ENCODE assay signal across 10 cellular contexts in the genomic region with DNA sequence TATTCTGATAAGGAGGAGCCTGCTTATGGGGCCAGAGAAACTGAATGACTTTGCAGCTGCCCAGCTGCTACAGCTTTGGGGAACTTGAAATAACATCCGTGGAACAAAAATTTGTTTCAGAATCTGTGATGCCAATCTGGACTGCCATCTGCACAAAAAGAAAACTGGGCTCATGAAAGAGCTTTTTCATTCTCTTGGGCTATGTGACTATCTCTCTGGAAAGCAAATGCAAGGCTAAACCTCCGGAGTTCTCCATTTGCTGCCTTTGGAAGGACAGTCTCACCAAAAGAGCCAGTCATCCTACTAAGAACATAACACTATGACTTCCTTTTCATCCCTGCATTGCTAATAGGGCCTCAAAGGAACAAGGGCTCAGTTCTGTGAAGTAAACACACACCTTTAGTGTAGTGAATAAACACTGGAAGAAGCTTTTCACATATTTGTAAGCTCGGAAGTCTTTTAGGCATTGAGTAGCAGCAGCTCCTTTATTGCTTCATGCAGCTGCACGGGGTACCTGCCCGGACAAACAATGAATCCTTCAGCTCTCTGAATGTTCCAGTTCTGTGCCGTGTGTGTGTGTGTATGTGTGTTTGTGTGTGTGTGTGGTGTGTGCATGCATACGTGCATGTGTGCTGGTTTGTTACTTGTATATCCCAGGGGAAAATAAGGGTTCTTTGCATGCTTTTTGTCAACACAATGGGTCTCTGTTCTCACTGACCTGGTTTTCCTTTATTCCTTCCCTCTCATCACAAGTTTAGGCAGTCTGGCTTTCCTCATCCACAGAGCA.
DNase-seq lines count a peak whose midpoint lies in the region; ATAC-seq and TF ChIP-seq lines count a peak whose summit lies in the region.
"Had no signal": no experiment of that assay in that cellular context is flagged by ENCODE, and none has a peak within 500 bp of the region (broad histone marks: within the 10 kb centered on the region; RNA-seq: fewer than 3 reads in every experiment).

No MANE protein-coding gene starts in this region.

- H3K9me3 ChIP-seq in upper lobe of right lung: no peaks in the 10 kb centered on the region

- H3K4me3 ChIP-seq in upper lobe of right lung: no peak overlapping the region
- H3K4me3 ChIP-seq: SK-N-MC had no signal

- H3K36me3 Mint-ChIP-seq in natural killer cell treated with Interleukin-12 subunit alpha and Interleukin-12 subunit beta and Interleukin-15 and Interleukin-18, amount 100 ng/mL, for 72 hours: peaks cover 7% of the 10 kb centered on the region
- no peaks in the 10 kb centered on the region for H3K36me3 Mint-ChIP-seq in natural killer cell

- no peaks in the 10 kb centered on the region for H3K27me3 ChIP-seq in upper lobe of right lung

- H3K4me3 Mint-ChIP-seq in natural killer cell treated with Interleukin-12 subunit alpha and Interleukin-12 subunit beta and Interleukin-15 and Interleukin-18, amount 100 ng/mL, for 72 hours: peak overlapping the region; percentile 62
- no peak overlapping the region for H3K4me3 Mint-ChIP-seq in natural killer cell

- H3K36me3 ChIP-seq in upper lobe of right lung: no peaks in the 10 kb centered on the region

- no peaks in the 10 kb centered on the region for H3K27me3 Mint-ChIP-seq in natural killer cell treated with Interleukin-12 subunit alpha and Interleukin-12 subunit beta and Interleukin-15 and Interleukin-18, amount 100 ng/mL, for 72 hours
- peaks cover 0 to 15% of the 10 kb centered on the region in 2 donors for H3K27me3 Mint-ChIP-seq in natural killer cell (ENCODE audit: low read depth in 2 of 2)

- H3K4me1 ChIP-seq in upper lobe of right lung: peaks cover 59% of the 10 kb centered on the region

- no peaks in the 10 kb centered on the region for H3K9me3 Mint-ChIP-seq in natural killer cell treated with Interleukin-12 subunit alpha and Interleukin-12 subunit beta and Interleukin-15 and Interleukin-18, amount 100 ng/mL, for 72 hours
- H3K9me3 Mint-ChIP-seq in natural killer cell: no peaks in the 10 kb centered on the region

- TF ChIP-seq CTCF in natural killer cell (IDR thresholded peaks at IDR 0.05) (no peak), upper lobe of right lung (IDR thresholded peaks at IDR 0.05) (no peak)

- intact Hi-C loops in natural killer cell (cut with micrococcal nuclease): loop anchor here (5.0 kb wide), 1 partner anchor 54 kb away; no protein-coding TSS in a partner anchor
- intact Hi-C loops in upper lobe of right lung (cut with DNase I): loop anchor here (10.0 kb wide), 1 partner anchor 56 kb away; no protein-coding TSS in a partner anchor

- H3K27ac ChIP-seq in upper lobe of right lung: peak overlapping the region; percentile 61
- H3K27ac ChIP-seq: SK-N-MC had no signal

- peaks cover 79 to 94% of the 10 kb centered on the region in 2 donors for H3K4me1 Mint-ChIP-seq in natural killer cell treated with Interleukin-12 subunit alpha and Interleukin-12 subunit beta and Interleukin-15 and Interleukin-18, amount 100 ng/mL, for 72 hours (ENCODE audit: low read depth in 2 of 2)
- peaks cover 29 to 31% of the 10 kb centered on the region in 2 donors for H3K4me1 Mint-ChIP-seq in natural killer cell

- no peak for DNase-seq in natural killer cell treated with Interleukin-12 subunit alpha and Interleukin-12 subunit beta and Interleukin-15 and Interleukin-18, amount 100 ng/mL, for 72 hours (ENCODE audit: low spot score)
- no peak for DNase-seq in natural killer cell
- peak; percentile 58 for DNase-seq in NCI-H526 treated with DMSO at 0.1 percent for 48 hours (lab: John Stamatoyannopoulos, UW)
- peak; percentile 73 for DNase-seq in foreskin melanocyte
- no peak for DNase-seq in upper lobe of right lung
- DNase-seq in NCI-H82 treated with DMSO at 0.1 percent for 48 hours (lab: John Stamatoyannopoulos, UW; ENCODE audit: unreplicated experiment): no peak
- no peak for DNase-seq in NCI-H82 (lab: John Stamatoyannopoulos, UW)
- DNase-seq: right cardiac atrium had no signal

- ATAC-seq in natural killer cell treated with Interleukin-12 subunit alpha and Interleukin-12 subunit beta and Interleukin-15 and Interleukin-18, amount 100 ng/mL, for 72 hours: no peak
- no peak for ATAC-seq in natural killer cell
- ATAC-seq in upper lobe of right lung: peak; percentile 74
- no peak for ATAC-seq in GM21717 (IDR thresholded peaks at IDR 0.05; ENCODE audit: unreplicated experiment)

- peak overlapping the region; percentile 96 to 99 for H3K27ac Mint-ChIP-seq in natural killer cell treated with Interleukin-12 subunit alpha and Interleukin-12 subunit beta and Interleukin-15 and Interleukin-18, amount 100 ng/mL, for 72 hours
- H3K27ac Mint-ChIP-seq in natural killer cell: no peak overlapping the region

Comparison
In these comparisons a context has a peak if more than half of its experiments do, and no peak if none do; other contexts are left out.
1. H3K27ac Mint-ChIP-seq: peak in natural killer cell treated with Interleukin-12 subunit alpha and Interleukin-12 subunit beta and Interleukin-15 and Interleukin-18, amount 100 ng/mL, for 72 hours (2 of 2); none in natural killer cell (0 of 2).
2. DNase-seq: peak in NCI-H526 treated with DMSO at 0.1 percent for 48 hours (single experiment) and foreskin melanocyte (single experiment); none in natural killer cell treated with Interleukin-12 subunit alpha and Interleukin-12 subunit beta and Interleukin-15 and Interleukin-18, amount 100 ng/mL, for 72 hours (single experiment), natural killer cell (single experiment), upper lobe of right lung (single experiment), NCI-H82 treated with DMSO at 0.1 percent for 48 hours (single experiment) and NCI-H82 (single experiment).